ENCODE assay signal across 1 cellular context in genomic region chr20:64242003-64242796, GRCh38.
TF ChIP-seq lines count a peak whose summit lies in the region.

No MANE protein-coding gene starts in this region.

TF ChIP-seq in H1, 55 proteins besides CTCF, POLR2A, EP300 and RAD21:
- TF ChIP-seq ATF2 (IDR thresholded peaks at IDR 0.05; ENCODE audit: low read length) (no peak), SUZ12 (IDR thresholded peaks at IDR 0.05; ENCODE audit: low read length) (no peak), SIN3A (conservative IDR thresholded peaks at IDR 0.05 in 1 of 2, IDR thresholded peaks at IDR 0.05 in 1 of 2; ENCODE audit: low read depth in 1 of 2, low read length in 2 of 2) (no peak), BCL11A (IDR thresholded peaks at IDR 0.05; ENCODE audit: low read depth in 2 of 2, low read length in 2 of 2) (no peak), TAF7 (optimal IDR thresholded peaks at IDR 0.05; ENCODE audit: borderline replicate concordance, low read depth, low read length) (no peak), SAP30 (IDR thresholded peaks at IDR 0.05; ENCODE audit: insufficient read depth, insufficient replicate concordance, low read length) (no peak), FOSL1 (IDR thresholded peaks at IDR 0.05; ENCODE audit: insufficient read depth, low read depth, low read length) (no peak), USF2 (IDR thresholded peaks at IDR 0.05; ENCODE audit: low read length) (no peak)
